In genomic region chr2:174344716-174345472, GRCh38 we compare ENCODE assay signal across 8 cellular contexts. TPM values are rescaled to one million over a fixed set of nuclear protein-coding genes. Genes with fewer than 3 reads are reported as not detected.
DNase-seq lines count a peak whose midpoint lies in the region; ATAC-seq and TF ChIP-seq lines count a peak whose summit lies in the region.

No MANE protein-coding gene starts in this region.

- no peak for ATAC-seq in CD8-positive, alpha-beta T cell
- no peak for ATAC-seq in HG02885 (IDR thresholded peaks at IDR 0.05; ENCODE audit: poor library complexity, unreplicated experiment)

- no peak overlapping the region for H3K4me3 ChIP-seq in CD8-positive, alpha-beta T cell (ENCODE audit: low read depth, low read length)
- H3K4me3 ChIP-seq in iPS-15b (ENCODE audit: low read depth, low read length): peak overlapping the region; percentile 66

- no peak overlapping the region for H3K9ac ChIP-seq in iPS-15b (ENCODE audit: low read depth, low read length)

- H3K27ac ChIP-seq in CD8-positive, alpha-beta T cell (ENCODE audit: low read depth, low read length): no peak overlapping the region

- no peaks in the 10 kb centered on the region for H3K36me3 ChIP-seq in CD8-positive, alpha-beta T cell (ENCODE audit: insufficient read depth, low read length)
- H3K36me3 ChIP-seq in iPS-15b (ENCODE audit: control insufficient read depth, insufficient read depth, low read length): no peaks in the 10 kb centered on the region

- H3K27me3 ChIP-seq in CD8-positive, alpha-beta T cell (ENCODE audit: insufficient read depth, low read length): peaks cover 45% of the 10 kb centered on the region
- H3K27me3 ChIP-seq in iPS-15b (ENCODE audit: control insufficient read depth, insufficient read depth, low read length): peaks cover 56% of the 10 kb centered on the region

- H3K9me3 Mint-ChIP-seq in CD8-positive, alpha-beta T cell: no peaks in the 10 kb centered on the region

- peaks cover 38% of the 10 kb centered on the region for H3K27me3 Mint-ChIP-seq in CD8-positive, alpha-beta T cell (ENCODE audit: low read depth)

- CTCF ChIA-PET in CD8-positive, alpha-beta T cell (lab: Charles Lee): interaction anchor here (0.7 to 1.5 kb wide), 9 partner anchors 11 to 944 kb away, joined by 3 to 4 read pairs (median 3); no protein-coding TSS in a partner anchor

- peak; percentile 54 for TF ChIP-seq CTCF in CD8-positive, alpha-beta T cell (IDR thresholded peaks at IDR 0.05)

- DNase-seq in CD8-positive, alpha-beta T cell: no peak
- DNase-seq in HT-29 (ENCODE audit: low spot score): peak; percentile 71
- peak; percentile 43 for DNase-seq in RPMI8226
- DNase-seq in stimulated activated naive CD4-positive, alpha-beta T cell treated with Interleukin-2 at 50 U/mL for 16 hours (lab: John Stamatoyannopoulos, UW): no peak
- no peak for DNase-seq in medulla oblongata (ENCODE audit: extremely low spot score)
- no peak for DNase-seq in HPDE6-E6E7 (ENCODE audit: extremely low spot score)

- POLR2A ChIA-PET in CD8-positive, alpha-beta T cell (lab: Charles Lee): no interaction called here

- intact Hi-C loops in CD8-positive, alpha-beta T cell (cut with DNase I, micrococcal nuclease): loop anchor here (5.0 to 10.0 kb wide), 8 partner anchors 98 to 1732 kb away; partner anchors contain the start of gene OLA1 (in 1 of the 2)

- peaks cover 19% of the 10 kb centered on the region for H3K36me3 Mint-ChIP-seq in CD8-positive, alpha-beta T cell

- H3K9me3 ChIP-seq in CD8-positive, alpha-beta T cell (ENCODE audit: low read length): no peaks in the 10 kb centered on the region
- no peaks in the 10 kb centered on the region for H3K9me3 ChIP-seq in iPS-15b (ENCODE audit: control insufficient read depth, insufficient read depth, low read length)

- H3K4me1 Mint-ChIP-seq in CD8-positive, alpha-beta T cell (ENCODE audit: low read depth): peaks cover 27% of the 10 kb centered on the region

- H3K4me1 ChIP-seq in CD8-positive, alpha-beta T cell (ENCODE audit: insufficient read depth, low read length): peaks cover 32% of the 10 kb centered on the region
- H3K4me1 ChIP-seq in iPS-15b (ENCODE audit: control insufficient read depth, insufficient read depth, low read length): peaks cover 7% of the 10 kb centered on the region

- H3K27ac Mint-ChIP-seq in CD8-positive, alpha-beta T cell: no peak overlapping the region

- no peak overlapping the region for H3K4me3 Mint-ChIP-seq in CD8-positive, alpha-beta T cell

RNA-seq across cellular contexts. Expression of gene SP9, which starts 10.1 kb away (rescaled TPM):
- not detected for total RNA-seq in CD8-positive, alpha-beta T cell
- not detected in 2 replicates for total RNA-seq in HT-29 (2014; rRNA removed; shearing (Covaris generic))

RNA-seq across cellular contexts. Expression of gene SCRN3, which starts 50.6 kb away (rescaled TPM):
- 1 to 10 TPM; 5.9 to 7.3 TPM for total RNA-seq in CD8-positive, alpha-beta T cell
- 3.2 and 12.0 TPM in 2 replicates for total RNA-seq in HT-29 (2014; rRNA removed; shearing (Covaris generic))

Comparison
In these comparisons a context has a peak if more than half of its experiments do, and no peak if none do; other contexts are left out.
1. DNase-seq: peak in HT-29 (single experiment) and RPMI8226 (single experiment); none in CD8-positive, alpha-beta T cell (0 of 7), stimulated activated naive CD4-positive, alpha-beta T cell treated with Interleukin-2 at 50 U/mL for 16 hours (single experiment), medulla oblongata (single experiment) and HPDE6-E6E7 (single experiment).